Comparison of ENCODE assay signal across 14 cellular contexts in the genomic region with DNA sequence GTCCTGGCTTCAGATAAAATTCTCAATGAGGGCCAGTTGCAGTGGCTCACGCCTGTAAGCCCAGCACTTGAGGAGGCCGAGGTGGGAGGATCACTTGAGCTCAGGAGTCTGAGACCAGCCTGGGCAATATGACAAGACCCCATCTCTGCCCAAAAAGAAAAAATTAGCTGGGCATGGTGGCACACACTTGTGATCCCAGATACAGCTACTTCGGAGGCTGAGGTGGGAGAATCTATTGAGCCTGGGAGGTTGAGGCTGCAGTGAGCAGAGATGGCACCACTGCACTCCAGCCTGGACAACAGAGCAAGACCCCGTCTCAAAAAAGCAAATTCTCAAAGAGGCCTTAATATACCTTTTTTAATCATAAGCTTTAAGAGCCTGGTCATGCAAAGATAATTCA.
"Had no signal": no experiment of that assay in that cellular context is flagged by ENCODE, and none has a peak within 500 bp of the region (broad histone marks: within the 10 kb centered on the region; RNA-seq: fewer than 3 reads in every experiment).

No MANE protein-coding gene starts in this region.

- H3K9me3 Mint-ChIP-seq: endodermal cell; naive thymus-derived CD8-positive, alpha-beta T cell; stimulated activated effector memory CD8-positive, alpha-beta T cell treated with anti-CD3 and anti-CD28 coated beads, Interleukin-12 subunit alpha, Interleukin-12 subunit beta, amount 100 ng/mL, for 72 hours had no signal

- H3K27me3 ChIP-seq: heart right ventricle, tibial nerve had no signal

- H3K27ac ChIP-seq: tibial nerve had no signal

- DNase-seq: cerebellar nuclear complex; dermis blood vessel endothelial cell; endodermal cell; foreskin melanocyte; heart right ventricle; kidney glomerular epithelial cell; mammary epithelial cell; naive thymus-derived CD8-positive, alpha-beta T cell; stimulated activated CD4-positive, alpha-beta T cell treated with anti-CD3 and anti-CD28 coated beads, Interleukin-4, amount 100 ng/mL, for 1 hour; stimulated activated CD8-positive, alpha-beta memory T cell treated with anti-CD3 and anti-CD28 coated beads, Interleukin-4, amount 100 ng/mL, for 48 hours; stimulated activated naive CD8-positive, alpha-beta T cell treated with anti-CD3 and anti-CD28 coated beads, Interleukin-15, Interleukin-2, amounts not matched to agents 100 U/mL and 50 U/mL, for 24 hours had no signal

- H3K27ac Mint-ChIP-seq: naive thymus-derived CD8-positive, alpha-beta T cell; stimulated activated effector memory CD8-positive, alpha-beta T cell treated with anti-CD3 and anti-CD28 coated beads, Interleukin-12 subunit alpha, Interleukin-12 subunit beta, amount 100 ng/mL, for 72 hours had no signal

- H3K36me3 Mint-ChIP-seq: stimulated activated effector memory CD8-positive, alpha-beta T cell treated with anti-CD3 and anti-CD28 coated beads, Interleukin-12 subunit alpha, Interleukin-12 subunit beta, amount 100 ng/mL, for 72 hours had no signal

- H3K4me3 ChIP-seq: heart right ventricle, tibial nerve had no signal

- H3K9me3 ChIP-seq: heart right ventricle, tibial nerve had no signal

- H3K27me3 Mint-ChIP-seq: naive thymus-derived CD8-positive, alpha-beta T cell had no signal

- H3K4me3 Mint-ChIP-seq: endodermal cell; naive thymus-derived CD8-positive, alpha-beta T cell; stimulated activated effector memory CD8-positive, alpha-beta T cell treated with anti-CD3 and anti-CD28 coated beads, Interleukin-12 subunit alpha, Interleukin-12 subunit beta, amount 100 ng/mL, for 72 hours had no signal

- ATAC-seq: heart right ventricle; naive thymus-derived CD8-positive, alpha-beta T cell; right cardiac atrium; stimulated activated effector memory CD8-positive, alpha-beta T cell treated with anti-CD3 and anti-CD28 coated beads, Interleukin-12 subunit alpha, Interleukin-12 subunit beta, amount 100 ng/mL, for 72 hours; stimulated activated naive CD8-positive, alpha-beta T cell treated with anti-CD3 and anti-CD28 coated beads, Interleukin-15, Interleukin-2, amounts not matched to agents 100 U/mL and 50 U/mL, for 24 hours had no signal

- H3K4me1 ChIP-seq: tibial nerve had no signal
